Comparison of ENCODE assay signal across 22 cellular contexts in genomic region chr5:11048760-11049159, GRCh38.
DNase-seq lines count a peak whose midpoint lies in the region; ATAC-seq, FAIRE-seq and TF ChIP-seq lines count a peak whose summit lies in the region.
"Had no signal": no experiment of that assay in that cellular context is flagged by ENCODE, and none has a peak within 500 bp of the region (broad histone marks: within the 10 kb centered on the region; RNA-seq: fewer than 3 reads in every experiment).

No MANE protein-coding gene starts in this region.

- H3K4me3 Mint-ChIP-seq in activated CD4-positive, alpha-beta T cell treated with anti-CD3 and anti-CD28 coated beads, Interleukin-2, amount 10 ng/mL, durations not matched to agents 24 days and 14 days = no peak overlapping the region
- H3K4me3 Mint-ChIP-seq: activated T-helper 1 cell treated with anti-CD3 and anti-CD28 coated beads, Interleukin-12 subunit alpha, Interleukin-12 subunit beta, Interleukin-2, Interleukin-4 antibody, amounts not matched to agents 30 ng/mL and 10 ng/mL and 1 ng/mL, durations not matched to agents 14 hours and 24 hours and 36 hours; stimulated activated memory B cell treated with anti-CD40 and anti-IgM and Interleukin-4, amounts not matched to agents 10 μg/mL and 1 μg/mL and 100 μg/mL, for 72 hours had no signal

- intact Hi-C loops in activated CD4-positive, alpha-beta T cell treated with anti-CD3 and anti-CD28 coated beads, Interleukin-2, amount 10 ng/mL, durations not matched to agents 24 days and 14 days (cut with micrococcal nuclease) = no loop called here

- no peaks in the 10 kb centered on the region for H3K27me3 Mint-ChIP-seq in activated CD4-positive, alpha-beta T cell treated with anti-CD3 and anti-CD28 coated beads, Interleukin-2, amount 10 ng/mL, durations not matched to agents 24 days and 14 days
- H3K27me3 Mint-ChIP-seq: progenitor cell of endocrine pancreas; stimulated activated memory B cell treated with anti-CD40 and anti-IgM and Interleukin-4, amounts not matched to agents 10 μg/mL and 1 μg/mL and 100 μg/mL, for 72 hours had no signal

- no peak for ATAC-seq in GM18909 (IDR thresholded peaks at IDR 0.05; ENCODE audit: poor library complexity, unreplicated experiment)
- no peak for ATAC-seq in GM18520 (IDR thresholded peaks at IDR 0.05; ENCODE audit: unreplicated experiment)
- ATAC-seq: foreskin keratinocyte; mucosa of descending colon; stimulated activated memory B cell treated with anti-CD40 and anti-IgM and Interleukin-4, amounts not matched to agents 10 μg/mL and 1 μg/mL and 100 μg/mL, for 72 hours had no signal

- H3K27ac Mint-ChIP-seq in activated CD4-positive, alpha-beta T cell treated with anti-CD3 and anti-CD28 coated beads, Interleukin-2, amount 10 ng/mL, durations not matched to agents 24 days and 14 days = no peak overlapping the region
- H3K27ac Mint-ChIP-seq: activated T-helper 1 cell treated with anti-CD3 and anti-CD28 coated beads, Interleukin-12 subunit alpha, Interleukin-12 subunit beta, Interleukin-2, Interleukin-4 antibody, amounts not matched to agents 30 ng/mL and 10 ng/mL and 1 ng/mL, durations not matched to agents 14 hours and 24 hours and 36 hours; progenitor cell of endocrine pancreas; stimulated activated memory B cell treated with anti-CD40 and anti-IgM and Interleukin-4, amounts not matched to agents 10 μg/mL and 1 μg/mL and 100 μg/mL, for 72 hours had no signal

- H3K27ac ChIP-seq in VCaP = no peak overlapping the region
- H3K27ac ChIP-seq: foreskin keratinocyte, GM23248, vagina had no signal

- peak; percentile 48 for DNase-seq in activated CD4-positive, alpha-beta T cell treated with anti-CD3 and anti-CD28 coated beads, Interleukin-2, amount 10 ng/mL, durations not matched to agents 24 days and 14 days
- DNase-seq in activated CD4-positive, alpha-beta T cell treated with anti-CD3 and anti-CD28 coated beads, Interleukin-2, amount 50 U/mL, for 1 hour = no peak
- DNase-seq in HT-29 (ENCODE audit: low spot score) (peak; percentile 22), urothelium cell line (ENCODE audit: low spot score) (no peak), putamen (ENCODE audit: low spot score) (no peak)
- DNase-seq: activated CD4-positive, alpha-beta T cell treated with anti-CD3 and anti-CD28 coated beads for 1 hour; anterior cingulate cortex; dorsolateral prefrontal cortex; EL; foreskin keratinocyte; GM23248; mucosa of descending colon; NCI-H1436 treated with DMSO at 0.1 percent for 48 hours; stimulated activated CD4-positive, alpha-beta T cell treated with anti-CD3 and anti-CD28 coated beads, Interleukin-2, amount 100 ng/mL, for 48 hours had no signal

- TF ChIP-seq CTCF in VCaP (conservative IDR thresholded peaks at IDR 0.05) = peak; percentile 50; the same call in 1 of the 2 replicates

- no peaks in the 10 kb centered on the region for H3K9me3 Mint-ChIP-seq in activated CD4-positive, alpha-beta T cell treated with anti-CD3 and anti-CD28 coated beads, Interleukin-2, amount 10 ng/mL, durations not matched to agents 24 days and 14 days
- H3K9me3 Mint-ChIP-seq: activated T-helper 1 cell treated with anti-CD3 and anti-CD28 coated beads, Interleukin-12 subunit alpha, Interleukin-12 subunit beta, Interleukin-2, Interleukin-4 antibody, amounts not matched to agents 30 ng/mL and 10 ng/mL and 1 ng/mL, durations not matched to agents 14 hours and 24 hours and 36 hours; stimulated activated memory B cell treated with anti-CD40 and anti-IgM and Interleukin-4, amounts not matched to agents 10 μg/mL and 1 μg/mL and 100 μg/mL, for 72 hours had no signal

- peak; percentile 50 for FAIRE-seq in urothelium cell line (lab: Jason Lieb, UNC)
- FAIRE-seq: islet of Langerhans had no signal

- H3K36me3 Mint-ChIP-seq in activated CD4-positive, alpha-beta T cell treated with anti-CD3 and anti-CD28 coated beads, Interleukin-2, amount 10 ng/mL, durations not matched to agents 24 days and 14 days (ENCODE audit: low read depth) = no peaks in the 10 kb centered on the region
- H3K36me3 Mint-ChIP-seq: stimulated activated memory B cell treated with anti-CD40 and anti-IgM and Interleukin-4, amounts not matched to agents 10 μg/mL and 1 μg/mL and 100 μg/mL, for 72 hours had no signal

- no peaks in the 10 kb centered on the region for H3K4me1 Mint-ChIP-seq in activated CD4-positive, alpha-beta T cell treated with anti-CD3 and anti-CD28 coated beads, Interleukin-2, amount 10 ng/mL, durations not matched to agents 24 days and 14 days
- H3K4me1 Mint-ChIP-seq: stimulated activated memory B cell treated with anti-CD40 and anti-IgM and Interleukin-4, amounts not matched to agents 10 μg/mL and 1 μg/mL and 100 μg/mL, for 72 hours had no signal

Comparison
In these comparisons a context has a peak if more than half of its experiments do, and no peak if none do; other contexts are left out.
1. DNase-seq: peak in activated CD4-positive, alpha-beta T cell treated with anti-CD3 and anti-CD28 coated beads, Interleukin-2, amount 10 ng/mL, durations not matched to agents 24 days and 14 days (single experiment) and HT-29 (single experiment); none in activated CD4-positive, alpha-beta T cell treated with anti-CD3 and anti-CD28 coated beads, Interleukin-2, amount 50 U/mL, for 1 hour (single experiment), urothelium cell line (single experiment) and putamen (single experiment).